ENCODE assay signal across 2 cellular contexts in the genomic region with DNA sequence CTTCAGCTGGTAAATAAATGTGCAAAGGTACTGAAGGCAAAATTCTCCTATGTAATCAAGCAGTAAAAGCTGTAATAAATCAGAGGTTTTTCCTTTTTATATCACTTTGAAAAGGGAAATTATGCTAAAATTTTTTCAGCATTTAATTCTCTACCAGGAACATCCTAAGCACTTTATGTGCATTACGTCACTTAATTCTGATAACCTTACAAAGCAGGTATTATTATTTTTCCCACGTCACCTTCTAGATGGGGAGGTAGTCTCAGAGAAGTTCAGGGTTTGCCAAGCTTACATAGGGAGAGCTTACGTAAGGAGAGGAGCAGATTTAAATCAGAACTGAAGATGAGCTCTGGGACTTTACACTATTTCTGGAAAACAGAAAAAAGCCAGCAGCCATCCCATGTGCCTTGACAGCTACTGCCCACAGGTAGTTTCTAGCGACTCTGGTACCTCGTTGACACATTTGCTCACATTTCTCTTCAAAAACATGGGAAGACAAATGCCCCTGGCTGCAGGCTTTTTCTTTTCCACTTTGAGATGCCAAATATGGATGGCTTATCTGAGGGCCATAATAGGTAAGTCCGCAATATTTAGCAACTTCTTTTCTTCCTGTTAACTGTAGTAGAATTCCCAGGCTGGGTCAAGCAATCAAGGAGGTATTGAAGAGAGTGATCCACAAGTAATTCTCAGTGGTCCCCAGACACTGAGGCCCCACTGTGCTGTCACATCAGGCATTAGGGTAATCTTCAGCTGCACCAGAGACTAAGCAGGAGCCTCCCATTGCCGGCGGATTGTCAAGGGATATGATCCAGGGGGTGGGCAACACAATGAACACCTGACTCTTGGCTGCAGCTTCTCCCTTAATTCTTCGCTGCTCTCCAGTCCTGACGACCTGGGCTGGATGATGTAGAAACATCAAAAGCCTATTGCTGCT.
TF ChIP-seq lines count a peak whose summit lies in the region.

No MANE protein-coding gene starts in this region.

TF ChIP-seq in WTC11, 78 proteins besides CTCF, POLR2A, EP300 and RAD21 (continued from another document):
- TF ChIP-seq, protein P1, sequence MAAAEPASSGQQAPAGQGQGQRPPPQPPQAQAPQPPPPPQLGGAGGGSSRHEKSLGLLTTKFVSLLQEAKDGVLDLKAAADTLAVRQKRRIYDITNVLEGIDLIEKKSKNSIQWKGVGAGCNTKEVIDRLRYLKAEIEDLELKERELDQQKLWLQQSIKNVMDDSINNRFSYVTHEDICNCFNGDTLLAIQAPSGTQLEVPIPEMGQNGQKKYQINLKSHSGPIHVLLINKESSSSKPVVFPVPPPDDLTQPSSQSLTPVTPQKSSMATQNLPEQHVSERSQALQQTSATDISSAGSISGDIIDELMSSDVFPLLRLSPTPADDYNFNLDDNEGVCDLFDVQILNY (CRISPR knock-in tag; IDR thresholded peaks at IDR 0.05): no peak
- TF ChIP-seq, protein P2, sequence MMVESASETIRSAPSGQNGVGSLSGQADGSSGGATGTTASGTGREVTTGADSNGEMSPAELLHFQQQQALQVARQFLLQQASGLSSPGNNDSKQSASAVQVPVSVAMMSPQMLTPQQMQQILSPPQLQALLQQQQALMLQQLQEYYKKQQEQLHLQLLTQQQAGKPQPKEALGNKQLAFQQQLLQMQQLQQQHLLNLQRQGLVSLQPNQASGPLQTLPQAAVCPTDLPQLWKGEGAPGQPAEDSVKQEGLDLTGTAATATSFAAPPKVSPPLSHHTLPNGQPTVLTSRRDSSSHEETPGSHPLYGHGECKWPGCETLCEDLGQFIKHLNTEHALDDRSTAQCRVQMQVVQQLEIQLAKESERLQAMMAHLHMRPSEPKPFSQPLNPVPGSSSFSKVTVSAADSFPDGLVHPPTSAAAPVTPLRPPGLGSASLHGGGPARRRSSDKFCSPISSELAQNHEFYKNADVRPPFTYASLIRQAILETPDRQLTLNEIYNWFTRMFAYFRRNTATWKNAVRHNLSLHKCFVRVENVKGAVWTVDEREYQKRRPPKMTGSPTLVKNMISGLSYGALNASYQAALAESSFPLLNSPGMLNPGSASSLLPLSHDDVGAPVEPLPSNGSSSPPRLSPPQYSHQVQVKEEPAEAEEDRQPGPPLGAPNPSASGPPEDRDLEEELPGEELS (CRISPR knock-in tag; IDR thresholded peaks at IDR 0.05): no peak
- TF ChIP-seq OVOL2 (CRISPR knock-in tag; IDR thresholded peaks at IDR 0.05; ENCODE audit: borderline replicate concordance) (no peak), ELF4 (CRISPR knock-in tag; IDR thresholded peaks at IDR 0.05; ENCODE audit: low read depth) (no peak), ZNF219 (CRISPR knock-in tag; IDR thresholded peaks at IDR 0.05; ENCODE audit: borderline replicate concordance) (no peak), ZNF671 (CRISPR knock-in tag; IDR thresholded peaks at IDR 0.05) (no peak), TEAD1 (CRISPR knock-in tag; IDR thresholded peaks at IDR 0.05) (no peak), FOXP1 (CRISPR knock-in tag; IDR thresholded peaks at IDR 0.05; ENCODE audit: borderline replicate concordance) (no peak), NFE2L1 (CRISPR knock-in tag; IDR thresholded peaks at IDR 0.05) (no peak)
- TF ChIP-seq, protein P3, sequence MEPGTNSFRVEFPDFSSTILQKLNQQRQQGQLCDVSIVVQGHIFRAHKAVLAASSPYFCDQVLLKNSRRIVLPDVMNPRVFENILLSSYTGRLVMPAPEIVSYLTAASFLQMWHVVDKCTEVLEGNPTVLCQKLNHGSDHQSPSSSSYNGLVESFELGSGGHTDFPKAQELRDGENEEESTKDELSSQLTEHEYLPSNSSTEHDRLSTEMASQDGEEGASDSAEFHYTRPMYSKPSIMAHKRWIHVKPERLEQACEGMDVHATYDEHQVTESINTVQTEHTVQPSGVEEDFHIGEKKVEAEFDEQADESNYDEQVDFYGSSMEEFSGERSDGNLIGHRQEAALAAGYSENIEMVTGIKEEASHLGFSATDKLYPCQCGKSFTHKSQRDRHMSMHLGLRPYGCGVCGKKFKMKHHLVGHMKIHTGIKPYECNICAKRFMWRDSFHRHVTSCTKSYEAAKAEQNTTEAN (CRISPR knock-in tag; IDR thresholded peaks at IDR 0.05): no peak
- TF ChIP-seq, protein P4, sequence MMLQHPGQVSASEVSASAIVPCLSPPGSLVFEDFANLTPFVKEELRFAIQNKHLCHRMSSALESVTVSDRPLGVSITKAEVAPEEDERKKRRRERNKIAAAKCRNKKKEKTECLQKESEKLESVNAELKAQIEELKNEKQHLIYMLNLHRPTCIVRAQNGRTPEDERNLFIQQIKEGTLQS (CRISPR knock-in tag; conservative IDR thresholded peaks at IDR 0.05): no peak
- TF ChIP-seq, protein P5, sequence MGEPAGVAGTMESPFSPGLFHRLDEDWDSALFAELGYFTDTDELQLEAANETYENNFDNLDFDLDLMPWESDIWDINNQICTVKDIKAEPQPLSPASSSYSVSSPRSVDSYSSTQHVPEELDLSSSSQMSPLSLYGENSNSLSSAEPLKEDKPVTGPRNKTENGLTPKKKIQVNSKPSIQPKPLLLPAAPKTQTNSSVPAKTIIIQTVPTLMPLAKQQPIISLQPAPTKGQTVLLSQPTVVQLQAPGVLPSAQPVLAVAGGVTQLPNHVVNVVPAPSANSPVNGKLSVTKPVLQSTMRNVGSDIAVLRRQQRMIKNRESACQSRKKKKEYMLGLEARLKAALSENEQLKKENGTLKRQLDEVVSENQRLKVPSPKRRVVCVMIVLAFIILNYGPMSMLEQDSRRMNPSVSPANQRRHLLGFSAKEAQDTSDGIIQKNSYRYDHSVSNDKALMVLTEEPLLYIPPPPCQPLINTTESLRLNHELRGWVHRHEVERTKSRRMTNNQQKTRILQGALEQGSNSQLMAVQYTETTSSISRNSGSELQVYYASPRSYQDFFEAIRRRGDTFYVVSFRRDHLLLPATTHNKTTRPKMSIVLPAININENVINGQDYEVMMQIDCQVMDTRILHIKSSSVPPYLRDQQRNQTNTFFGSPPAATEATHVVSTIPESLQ (CRISPR knock-in tag; IDR thresholded peaks at IDR 0.05): no peak
TF ChIP-seq in WTC11: peak in this region for 0.

TF ChIP-seq in SK-N-SH, 30 proteins besides CTCF, POLR2A, EP300 and RAD21 (continued from another document):
- TF ChIP-seq, protein P6, sequence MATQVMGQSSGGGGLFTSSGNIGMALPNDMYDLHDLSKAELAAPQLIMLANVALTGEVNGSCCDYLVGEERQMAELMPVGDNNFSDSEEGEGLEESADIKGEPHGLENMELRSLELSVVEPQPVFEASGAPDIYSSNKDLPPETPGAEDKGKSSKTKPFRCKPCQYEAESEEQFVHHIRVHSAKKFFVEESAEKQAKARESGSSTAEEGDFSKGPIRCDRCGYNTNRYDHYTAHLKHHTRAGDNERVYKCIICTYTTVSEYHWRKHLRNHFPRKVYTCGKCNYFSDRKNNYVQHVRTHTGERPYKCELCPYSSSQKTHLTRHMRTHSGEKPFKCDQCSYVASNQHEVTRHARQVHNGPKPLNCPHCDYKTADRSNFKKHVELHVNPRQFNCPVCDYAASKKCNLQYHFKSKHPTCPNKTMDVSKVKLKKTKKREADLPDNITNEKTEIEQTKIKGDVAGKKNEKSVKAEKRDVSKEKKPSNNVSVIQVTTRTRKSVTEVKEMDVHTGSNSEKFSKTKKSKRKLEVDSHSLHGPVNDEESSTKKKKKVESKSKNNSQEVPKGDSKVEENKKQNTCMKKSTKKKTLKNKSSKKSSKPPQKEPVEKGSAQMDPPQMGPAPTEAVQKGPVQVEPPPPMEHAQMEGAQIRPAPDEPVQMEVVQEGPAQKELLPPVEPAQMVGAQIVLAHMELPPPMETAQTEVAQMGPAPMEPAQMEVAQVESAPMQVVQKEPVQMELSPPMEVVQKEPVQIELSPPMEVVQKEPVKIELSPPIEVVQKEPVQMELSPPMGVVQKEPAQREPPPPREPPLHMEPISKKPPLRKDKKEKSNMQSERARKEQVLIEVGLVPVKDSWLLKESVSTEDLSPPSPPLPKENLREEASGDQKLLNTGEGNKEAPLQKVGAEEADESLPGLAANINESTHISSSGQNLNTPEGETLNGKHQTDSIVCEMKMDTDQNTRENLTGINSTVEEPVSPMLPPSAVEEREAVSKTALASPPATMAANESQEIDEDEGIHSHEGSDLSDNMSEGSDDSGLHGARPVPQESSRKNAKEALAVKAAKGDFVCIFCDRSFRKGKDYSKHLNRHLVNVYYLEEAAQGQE (IDR thresholded peaks at IDR 0.05; ENCODE audit: low read depth, low read length): no peak
- TF ChIP-seq GABPA (IDR thresholded peaks at IDR 0.05; ENCODE audit: low read depth) (no peak), FOXJ3 (CRISPR knock-in tag; IDR thresholded peaks at IDR 0.05) (no peak), YY1 (IDR thresholded peaks at IDR 0.05; ENCODE audit: low read depth) (no peak), MEF2A (IDR thresholded peaks at IDR 0.05; ENCODE audit: borderline replicate concordance, low read depth) (no peak), MXI1 (IDR thresholded peaks at IDR 0.05; ENCODE audit: low read depth, low read length) (no peak), EZH2phosphoT487 (IDR thresholded peaks at IDR 0.05; ENCODE audit: borderline replicate concordance, low read depth) (no peak), TEAD4 (IDR thresholded peaks at IDR 0.05; ENCODE audit: borderline replicate concordance, insufficient read depth) (no peak)
- TF ChIP-seq, protein P7, sequence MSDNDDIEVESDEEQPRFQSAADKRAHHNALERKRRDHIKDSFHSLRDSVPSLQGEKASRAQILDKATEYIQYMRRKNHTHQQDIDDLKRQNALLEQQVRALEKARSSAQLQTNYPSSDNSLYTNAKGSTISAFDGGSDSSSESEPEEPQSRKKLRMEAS (IDR thresholded peaks at IDR 0.05; ENCODE audit: low read depth): no peak
- TF ChIP-seq, protein P8, sequence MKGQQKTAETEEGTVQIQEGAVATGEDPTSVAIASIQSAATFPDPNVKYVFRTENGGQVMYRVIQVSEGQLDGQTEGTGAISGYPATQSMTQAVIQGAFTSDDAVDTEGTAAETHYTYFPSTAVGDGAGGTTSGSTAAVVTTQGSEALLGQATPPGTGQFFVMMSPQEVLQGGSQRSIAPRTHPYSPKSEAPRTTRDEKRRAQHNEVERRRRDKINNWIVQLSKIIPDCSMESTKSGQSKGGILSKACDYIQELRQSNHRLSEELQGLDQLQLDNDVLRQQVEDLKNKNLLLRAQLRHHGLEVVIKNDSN (IDR thresholded peaks at IDR 0.05; ENCODE audit: borderline replicate concordance, low read depth): no peak
